In genomic region chr22:43895986-43896645, GRCh38 we compare ENCODE assay signal across 22 cellular contexts. TPM values are rescaled to one million over a fixed set of nuclear protein-coding genes. Genes with fewer than 3 reads are reported as not detected.
"Had no signal": no experiment of that assay in that cellular context is flagged by ENCODE, and none has a peak within 500 bp of the region (broad histone marks: within the 10 kb centered on the region; RNA-seq: fewer than 3 reads in every experiment).

No MANE protein-coding gene starts in this region.

- H3K4me3 Mint-ChIP-seq: activated CD8-positive, alpha-beta T cell treated with anti-CD3 and anti-CD28 coated beads for 36 hours; activated naive CD8-positive, alpha-beta T cell treated with anti-CD3 and anti-CD28 coated beads, Interleukin-2, amount 50 U/mL, for 24 hours; immature natural killer cell; natural killer cell; stimulated activated naive CD8-positive, alpha-beta T cell treated with anti-CD3 and anti-CD28 coated beads, Interleukin-15, Interleukin-2, amounts not matched to agents 100 ng/mL and 50 ng/mL, for 24 hours had no signal

- H3K4me2 ChIP-seq: hepatocyte had no signal

- H3K9me3 Mint-ChIP-seq: activated CD8-positive, alpha-beta T cell treated with anti-CD3 and anti-CD28 coated beads for 36 hours; activated naive CD8-positive, alpha-beta T cell treated with anti-CD3 and anti-CD28 coated beads, Interleukin-2, amount 50 U/mL, for 24 hours; immature natural killer cell; natural killer cell; stimulated activated naive CD8-positive, alpha-beta T cell treated with anti-CD3 and anti-CD28 coated beads, Interleukin-15, Interleukin-2, amounts not matched to agents 100 ng/mL and 50 ng/mL, for 24 hours had no signal

- H3K27ac Mint-ChIP-seq: activated CD8-positive, alpha-beta T cell treated with anti-CD3 and anti-CD28 coated beads for 36 hours; activated naive CD8-positive, alpha-beta T cell treated with anti-CD3 and anti-CD28 coated beads, Interleukin-2, amount 50 U/mL, for 24 hours; immature natural killer cell; natural killer cell; stimulated activated naive CD8-positive, alpha-beta T cell treated with anti-CD3 and anti-CD28 coated beads, Interleukin-15, Interleukin-2, amounts not matched to agents 100 ng/mL and 50 ng/mL, for 24 hours had no signal

- ATAC-seq: activated CD8-positive, alpha-beta T cell treated with anti-CD3 and anti-CD28 coated beads for 36 hours; activated naive CD8-positive, alpha-beta T cell treated with anti-CD3 and anti-CD28 coated beads, Interleukin-2, amount 50 U/mL, for 24 hours; gastroesophageal sphincter; natural killer cell; psoas muscle had no signal

- DNase-seq: activated CD4-positive, alpha-beta T cell treated with anti-CD3 and anti-CD28 coated beads for 4 hours; activated CD8-positive, alpha-beta memory T cell treated with anti-CD3 and anti-CD28 coated beads, Interleukin-2, amount 50 U/mL, for 4 hours; activated CD8-positive, alpha-beta T cell treated with anti-CD3 and anti-CD28 coated beads for 36 hours; activated naive CD8-positive, alpha-beta T cell treated with anti-CD3 and anti-CD28 coated beads, Interleukin-2, amount 50 U/mL, for 24 hours; central memory CD4-positive, alpha-beta T cell; effector CD8-positive, alpha-beta T cell; immature natural killer cell; natural killer cell; sigmoid colon; stimulated activated CD4-positive, alpha-beta T cell treated with anti-CD3 and anti-CD28 coated beads, Interleukin-12 subunit alpha, Interleukin-12 subunit beta, amount 100 ng/mL, for 4 hours; SW 1271 had no signal

- H2AFZ ChIP-seq: hepatocyte had no signal

- H3K9me3 ChIP-seq: gastroesophageal sphincter, psoas muscle, sigmoid colon had no signal

- H3K79me2 ChIP-seq: hepatocyte had no signal

- H3K27ac ChIP-seq: coronary artery, gastroesophageal sphincter, hepatocyte, psoas muscle, sigmoid colon, VCaP had no signal

- H3K4me1 ChIP-seq: psoas muscle had no signal

- H3K36me3 ChIP-seq: gastroesophageal sphincter, sigmoid colon had no signal

- H3K4me3 ChIP-seq: coronary artery, gastroesophageal sphincter, hepatocyte, lung, psoas muscle, sigmoid colon had no signal

- H3K36me3 Mint-ChIP-seq: immature natural killer cell, natural killer cell had no signal

- H3K4me1 Mint-ChIP-seq: activated naive CD8-positive, alpha-beta T cell treated with anti-CD3 and anti-CD28 coated beads, Interleukin-2, amount 50 U/mL, for 24 hours; immature natural killer cell; natural killer cell had no signal

RNA-seq across cellular contexts. Expression of gene PNPLA5, which starts 4.3 kb away (rescaled TPM):
- total RNA-seq: activated CD8-positive, alpha-beta T cell treated with anti-CD3 and anti-CD28 coated beads for 36 hours; astrocyte; gastroesophageal sphincter; lung; mononuclear cell; natural killer cell; omental fat pad; psoas muscle; sigmoid colon; ureter had no signal

RNA-seq across cellular contexts. Expression of gene PNPLA3, which starts 27.5 kb away (rescaled TPM):
- total RNA-seq: gastroesophageal sphincter, mononuclear cell, sigmoid colon had no signal

RNA-seq across cellular contexts. Expression of gene SULT4A1, which starts 33.8 kb away (rescaled TPM):
- total RNA-seq: activated CD8-positive, alpha-beta T cell treated with anti-CD3 and anti-CD28 coated beads for 36 hours; mononuclear cell; natural killer cell; psoas muscle had no signal
